ENCODE assay signal across 8 cellular contexts in genomic region chr17:16652847-16653366, GRCh38. TPM values are rescaled to one million over a fixed set of nuclear protein-coding genes. Genes with fewer than 3 reads are reported as not detected.
DNase-seq lines count a peak whose midpoint lies in the region; ATAC-seq, FAIRE-seq and TF ChIP-seq lines count a peak whose summit lies in the region.

No MANE protein-coding gene starts in this region.

- H4K20me1 ChIP-seq in PC-3 (ENCODE audit: low read length) (no peaks in the 10 kb centered on the region), endothelial cell of umbilical vein (replicated peaks; ENCODE audit: control insufficient read depth, extremely low read depth, insufficient read depth, low read length) (no peaks in the 10 kb centered on the region)

- H3K4me2 ChIP-seq in PC-3 (ENCODE audit: low read length), result peak overlapping the region; percentile 90
- H3K4me2 ChIP-seq in endothelial cell of umbilical vein (ENCODE audit: insufficient read depth, low read length), result peak overlapping the region; percentile 89

- CTCF ChIA-PET in PC-3 (lab: Charles Lee) (no interaction called here), endothelial cell of umbilical vein (lab: Charles Lee) (interaction anchor here (1.0 to 1.4 kb wide), 2 partner anchors 64 to 69 kb away, joined by 3 to 4 read pairs; no protein-coding TSS in a partner anchor), GM10248 (lab: Yijun Ruan, JAX) (interaction anchor here (0.7 to 2.0 kb wide), 3 partner anchors 64 to 156 kb away, joined by 3 to 7 read pairs (median 3); no protein-coding TSS in a partner anchor)

- POLR2A ChIA-PET in PC-3 (lab: Charles Lee; ENCODE audit: unreplicated experiment), result no interaction called here
- POLR2A ChIA-PET in endothelial cell of umbilical vein (lab: Charles Lee), result interaction anchor here (0.5 kb wide), 1 partner anchor 212 kb away, joined by 4 read pairs; no protein-coding TSS in a partner anchor
- POLR2A ChIA-PET in GM10248 (lab: Yijun Ruan, JAX), result no interaction called here

- no peaks in the 10 kb centered on the region for H3K9me3 Mint-ChIP-seq in activated CD4-positive, alpha-beta T cell treated with anti-CD3 and anti-CD28 coated beads, Interleukin-2, amount 10 ng/mL, durations not matched to agents 24 days and 14 days
- H3K9me3 Mint-ChIP-seq in natural killer cell, result no peaks in the 10 kb centered on the region

- H3K79me2 ChIP-seq in PC-3 (ENCODE audit: low read length), result peaks cover 5% of the 10 kb centered on the region; the same call in 1 of the 2 replicates
- peaks cover 3% of the 10 kb centered on the region for H3K79me2 ChIP-seq in endothelial cell of umbilical vein (ENCODE audit: control insufficient read depth, insufficient read depth, low read length)

- H3K27ac Mint-ChIP-seq in activated CD4-positive, alpha-beta T cell treated with anti-CD3 and anti-CD28 coated beads, Interleukin-2, amount 10 ng/mL, durations not matched to agents 24 days and 14 days, result peak overlapping the region; percentile 43
- H3K27ac Mint-ChIP-seq in natural killer cell, result peak overlapping the region in 1 of 2 donors; percentile 91

- no peaks in the 10 kb centered on the region for H3K9me2 ChIP-seq in PC-3 (replicated peaks; ENCODE audit: low read length)

- TSS peak; percentile 58 for BruUV-seq in PC-3 (replicated peaks; lab: Mats Ljungman, UMichigan)
- no TSS peak for BruUV-seq in endothelial cell of umbilical vein (replicated peaks; lab: Mats Ljungman, UMichigan)

- no peak for DNase-seq in activated CD4-positive, alpha-beta T cell treated with anti-CD3 and anti-CD28 coated beads, Interleukin-2, amount 10 ng/mL, durations not matched to agents 24 days and 14 days
- no peak for DNase-seq in activated CD4-positive, alpha-beta T cell treated with anti-CD3 and anti-CD28 coated beads, Interleukin-2, amount 50 U/mL, for 48 hours
- DNase-seq in PC-3, result peak; percentile 48
- no peak for DNase-seq in endothelial cell of umbilical vein (ENCODE audit: low read depth, low spot score)
- no peak for DNase-seq in natural killer cell
- no peak for DNase-seq in DMS79 treated with DMSO at 0.1 percent for 48 hours (lab: John Stamatoyannopoulos, UW)
- no peak for DNase-seq in germinal center (ENCODE audit: low spot score)
- no peak for DNase-seq in GM10248 (ENCODE audit: extremely low spot score)

- H3F3A ChIP-seq in PC-3 (ENCODE audit: low read length, unreplicated experiment), result no peaks in the 10 kb centered on the region

- FAIRE-seq in endothelial cell of umbilical vein (lab: Jason Lieb, UNC), result peak; percentile 57

- no peak; the same call in 1 of the 2 replicates for ATAC-seq in PC-3
- no peak for ATAC-seq in natural killer cell

- H3K9ac ChIP-seq in PC-3 (ENCODE audit: low read length) (peak overlapping the region; percentile 89), endothelial cell of umbilical vein (replicated peaks; ENCODE audit: extremely low read depth, insufficient read depth, low read length) (peak overlapping the region; percentile 77)

- peaks cover 12% of the 10 kb centered on the region for H3K4me1 Mint-ChIP-seq in activated CD4-positive, alpha-beta T cell treated with anti-CD3 and anti-CD28 coated beads, Interleukin-2, amount 10 ng/mL, durations not matched to agents 24 days and 14 days
- peaks cover 13 to 21% of the 10 kb centered on the region in 2 donors for H3K4me1 Mint-ChIP-seq in natural killer cell

- H3K27ac ChIP-seq in PC-3 (ENCODE audit: low read length), result peak overlapping the region; percentile 72
- peak overlapping the region; percentile 57 for H3K27ac ChIP-seq in endothelial cell of umbilical vein (ENCODE audit: insufficient read depth, low read depth, low read length)

- H3K36me3 Mint-ChIP-seq in activated CD4-positive, alpha-beta T cell treated with anti-CD3 and anti-CD28 coated beads, Interleukin-2, amount 10 ng/mL, durations not matched to agents 24 days and 14 days (ENCODE audit: low read depth), result peaks cover 5% of the 10 kb centered on the region
- H3K36me3 Mint-ChIP-seq in natural killer cell, result no peaks in the 10 kb centered on the region

- no peaks in the 10 kb centered on the region for H3K27me3 ChIP-seq in PC-3 (ENCODE audit: low read length)
- peaks cover 2 to 9% of the 10 kb centered on the region in 2 experiments for H3K27me3 ChIP-seq in endothelial cell of umbilical vein (ENCODE audit: control insufficient read depth in 2 of 2, insufficient read depth in 2 of 2, low read length in 2 of 2)

- TF ChIP-seq CTCF in PC-3 (conservative IDR thresholded peaks at IDR 0.05; ENCODE audit: low read depth, low read length) (no peak), endothelial cell of umbilical vein (IDR thresholded peaks at IDR 0.05; ENCODE audit: extremely low read depth in 1 of 2, insufficient read depth in 1 of 2, low read depth in 1 of 2, low read length in 2 of 2) (no peak), natural killer cell (IDR thresholded peaks at IDR 0.05) (no peak), GM10248 (IDR thresholded peaks at IDR 0.05; ENCODE audit: control extremely low read depth, extremely low read depth, low read depth, missing control alignments) (no peak)

- H2AFZ ChIP-seq in PC-3 (ENCODE audit: low read length), result peak overlapping the region; percentile 86
- peak overlapping the region; percentile 96 for H2AFZ ChIP-seq in endothelial cell of umbilical vein (ENCODE audit: low read depth, low read length)

- intact Hi-C loops in activated CD4-positive, alpha-beta T cell treated with anti-CD3 and anti-CD28 coated beads, Interleukin-2, amount 10 ng/mL, durations not matched to agents 24 days and 14 days (cut with micrococcal nuclease), result loop anchor here (2.0 to 5.0 kb wide), 2 partner anchors 66 to 118 kb away; no protein-coding TSS in a partner anchor
- intact Hi-C loops in PC-3 (cut with micrococcal nuclease) (no loop called here), endothelial cell of umbilical vein (cut with micrococcal nuclease) (loop anchor here (5.0 kb wide), 1 partner anchor 116 kb away; no protein-coding TSS in a partner anchor), natural killer cell (cut with micrococcal nuclease) (loop anchor here (2.0 kb wide), 1 partner anchor 64 kb away; no protein-coding TSS in a partner anchor)

- H3K4me3 Mint-ChIP-seq in activated CD4-positive, alpha-beta T cell treated with anti-CD3 and anti-CD28 coated beads, Interleukin-2, amount 10 ng/mL, durations not matched to agents 24 days and 14 days, result peak overlapping the region; percentile 89
- H3K4me3 Mint-ChIP-seq in natural killer cell, result peak overlapping the region; percentile 84

- peaks cover 9% of the 10 kb centered on the region for H3K27me3 Mint-ChIP-seq in activated CD4-positive, alpha-beta T cell treated with anti-CD3 and anti-CD28 coated beads, Interleukin-2, amount 10 ng/mL, durations not matched to agents 24 days and 14 days
- H3K27me3 Mint-ChIP-seq in natural killer cell (ENCODE audit: low read depth in 2 of 2), result peaks cover 2 to 8% of the 10 kb centered on the region in 2 donors

- peaks cover 15% of the 10 kb centered on the region for H3K4me1 ChIP-seq in PC-3 (ENCODE audit: insufficient read depth, low read length)
- peaks cover 11% of the 10 kb centered on the region for H3K4me1 ChIP-seq in endothelial cell of umbilical vein (ENCODE audit: control insufficient read depth, extremely low read depth, insufficient read depth, low read length)

- H3K36me3 ChIP-seq in PC-3 (ENCODE audit: low read depth, low read length), result no peaks in the 10 kb centered on the region
- H3K36me3 ChIP-seq in endothelial cell of umbilical vein (ENCODE audit: control insufficient read depth in 2 of 2, extremely low read depth in 1 of 2, insufficient read depth in 2 of 2, low read length in 2 of 2), result no peaks in the 10 kb centered on the region

- H3K9me3 ChIP-seq in PC-3 (ENCODE audit: low read length) (no peaks in the 10 kb centered on the region), endothelial cell of umbilical vein (replicated peaks; ENCODE audit: control insufficient read depth, insufficient read depth, low read length) (no peaks in the 10 kb centered on the region)

- H3K9me1 ChIP-seq in endothelial cell of umbilical vein (replicated peaks; ENCODE audit: control insufficient read depth, extremely low read depth, insufficient read depth, low read length), result no peaks in the 10 kb centered on the region

- dilution Hi-C loops in endothelial cell of umbilical vein (cut with MboI; ENCODE audit: extremely low pct_ligation_motif_present, low sequenced_read_pairs), result no loop called here

- H3K4me3 ChIP-seq in PC-3 (ENCODE audit: low read length) (peak overlapping the region; percentile 72), endothelial cell of umbilical vein (replicated peaks in 1 of 3; ENCODE audit: insufficient read depth in 1 of 3, low read depth in 1 of 3, low read length in 3 of 3) (peak overlapping the region; percentile 60 to 79 (median 75))

- no peak for TF ChIP-seq POLR2A in endothelial cell of umbilical vein (IDR thresholded peaks at IDR 0.05; ENCODE audit: low read depth, low read length)

RNA-seq across cellular contexts. Expression of gene ZNF624, which starts 0.7 kb away (rescaled TPM):
- total RNA-seq in activated CD4-positive, alpha-beta T cell treated with anti-CD3 and anti-CD28 coated beads, Interleukin-2, amount 10 ng/mL, durations not matched to agents 24 days and 14 days, result 2.9 and 3.4 TPM in 2 replicates
- total RNA-seq in PC-3 (2014; rRNA removed) (1.9 and 3.5 TPM in 2 replicates), endothelial cell of umbilical vein (5.1 and 5.7 TPM in 2 replicates), natural killer cell (1 to 10 TPM; 4.9 to 7.5 (median 7.2) TPM)
- 0.68 and 0.77 TPM in 2 replicates for polyA plus RNA-seq in endothelial cell of umbilical vein
- polyA plus RNA-seq in endothelial cell of umbilical vein (2011; cell fraction: cytosol; rRNA removed), result 0.58 and 1.2 TPM in 2 replicates
- polyA plus RNA-seq in endothelial cell of umbilical vein (2011; cell fraction: nucleus; rRNA removed), result 1.5 and 1.7 TPM in 2 replicates
- 2.0 and 2.2 TPM in 2 replicates for polyA plus RNA-seq in endothelial cell of umbilical vein (2012)
- 4.2 and 4.8 TPM in 2 replicates for polyA minus RNA-seq in endothelial cell of umbilical vein
- polyA minus RNA-seq in endothelial cell of umbilical vein (2011; cell fraction: cytosol; rRNA and poly(A)+ RNA removed), result 1.2 TPM
- 5.4 TPM in 2 replicates for polyA minus RNA-seq in endothelial cell of umbilical vein (2011; cell fraction: nucleus; rRNA and poly(A)+ RNA removed)

RNA-seq across cellular contexts. Expression of gene CCDC144A, which starts 37.1 kb away (rescaled TPM):
- 2.4 and 2.9 TPM in 2 replicates for total RNA-seq in activated CD4-positive, alpha-beta T cell treated with anti-CD3 and anti-CD28 coated beads, Interleukin-2, amount 10 ng/mL, durations not matched to agents 24 days and 14 days
- 0.15 and 0.17 TPM in 2 replicates for total RNA-seq in PC-3 (2014; rRNA removed)
- 0.27 and 2.9 TPM in 2 replicates for total RNA-seq in endothelial cell of umbilical vein
- 5.9 and 7.4 TPM in 2 replicates for polyA plus RNA-seq in endothelial cell of umbilical vein
- polyA plus RNA-seq in endothelial cell of umbilical vein (2011; cell fraction: cytosol; rRNA removed), result 0.48 and 1.0 TPM in 2 replicates
- 53.4 and 74.5 TPM in 2 replicates for polyA plus RNA-seq in endothelial cell of umbilical vein (2011; cell fraction: nucleus; rRNA removed)
- 4.3 and 6.2 TPM in 2 replicates for polyA plus RNA-seq in endothelial cell of umbilical vein (2012)
- polyA minus RNA-seq in endothelial cell of umbilical vein, result 30.6 and 37.0 TPM in 2 replicates
- 1.1 TPM for polyA minus RNA-seq in endothelial cell of umbilical vein (2011; cell fraction: cytosol; rRNA and poly(A)+ RNA removed)
- 84.5 and 117 TPM in 2 replicates for polyA minus RNA-seq in endothelial cell of umbilical vein (2011; cell fraction: nucleus; rRNA and poly(A)+ RNA removed)
- 10 to 100 TPM in 1 of 3 donors, 1 to 10 TPM in 2; 2.4 to 12.4 (median 4.5) TPM for total RNA-seq in natural killer cell
